In genomic region chr14:103385153-103385993, GRCh38 we compare ENCODE assay signal across 1 cellular context.
TF ChIP-seq lines count a peak whose summit lies in the region.

MARK3 (plus strand) TSS chr14:103385415; CDS start chr14:103386030, 615 bp downstream.

TF ChIP-seq in HepG2, 621 proteins besides CTCF, POLR2A, EP300 and RAD21 (continued from another document and continues in another):
- TF ChIP-seq THAP9 (CRISPR knock-in tag; IDR thresholded peaks at IDR 0.05; ENCODE audit: borderline replicate concordance): peak; percentile 90
- peak; percentile 34; the same call in 1 of the 2 replicates for TF ChIP-seq HOMEZ (CRISPR knock-in tag; IDR thresholded peaks at IDR 0.05; ENCODE audit: low read depth)
- TF ChIP-seq AKAP8 (CRISPR knock-in tag; IDR thresholded peaks at IDR 0.05): no peak
- TF ChIP-seq ATF4 (CRISPR knock-in tag; IDR thresholded peaks at IDR 0.05): no peak
- TF ChIP-seq ZNF562 (CRISPR knock-in tag; IDR thresholded peaks at IDR 0.05; ENCODE audit: borderline replicate concordance): no peak
- TF ChIP-seq CENPBD1 (CRISPR knock-in tag; IDR thresholded peaks at IDR 0.05; ENCODE audit: borderline replicate concordance, low read depth): no peak
- TF ChIP-seq ZNF567 (CRISPR knock-in tag; IDR thresholded peaks at IDR 0.05; ENCODE audit: borderline replicate concordance): 0 out of 2 replicates have a peak, but pooled peaks have one; percentile 65
- TF ChIP-seq HNF4A (CRISPR knock-in tag; IDR thresholded peaks at IDR 0.05): no peak; the same call in 1 of the 2 replicates
- TF ChIP-seq ZNF512 (CRISPR knock-in tag; IDR thresholded peaks at IDR 0.05): no peak
- no peak for TF ChIP-seq ZFP37 (CRISPR knock-in tag; IDR thresholded peaks at IDR 0.05; ENCODE audit: borderline replicate concordance)
- no peak for TF ChIP-seq ZNF597 (CRISPR knock-in tag; IDR thresholded peaks at IDR 0.05)
- TF ChIP-seq HMG20A (CRISPR knock-in tag; IDR thresholded peaks at IDR 0.05; ENCODE audit: borderline replicate concordance): no peak
- 0 out of 2 replicates have a peak, but pooled peaks have one; percentile 4 for TF ChIP-seq ZNF333 (CRISPR knock-in tag; IDR thresholded peaks at IDR 0.05; ENCODE audit: borderline replicate concordance)
- TF ChIP-seq AGO2 (optimal IDR thresholded peaks at IDR 0.05; ENCODE audit: low read depth, low read length): peak; percentile 86
- TF ChIP-seq ZBTB46 (CRISPR knock-in tag; IDR thresholded peaks at IDR 0.05; ENCODE audit: borderline replicate concordance): no peak
- no peak for TF ChIP-seq TP53 (CRISPR knock-in tag; conservative IDR thresholded peaks at IDR 0.05)
- TF ChIP-seq SAP130 (CRISPR knock-in tag; IDR thresholded peaks at IDR 0.05; ENCODE audit: low read depth): peak; percentile 90
- no peak for TF ChIP-seq ZNF790 (CRISPR knock-in tag; IDR thresholded peaks at IDR 0.05; ENCODE audit: borderline replicate concordance)
- TF ChIP-seq CSRNP1 (CRISPR knock-in tag; IDR thresholded peaks at IDR 0.05): peak; percentile 18; the same call in 1 of the 2 replicates
- TF ChIP-seq NR2C2 (CRISPR knock-in tag; IDR thresholded peaks at IDR 0.05; ENCODE audit: borderline replicate concordance): 0 out of 2 replicates have a peak, but pooled peaks have one; percentile 44
- TF ChIP-seq ZNF652 (CRISPR knock-in tag; IDR thresholded peaks at IDR 0.05; ENCODE audit: borderline replicate concordance, low read depth): no peak
- no peak for TF ChIP-seq SOX6 (IDR thresholded peaks at IDR 0.05)
- TF ChIP-seq SOX6 (CRISPR knock-in tag; IDR thresholded peaks at IDR 0.05): peak; percentile 42
- TF ChIP-seq FOXC1 (CRISPR knock-in tag; IDR thresholded peaks at IDR 0.05; ENCODE audit: borderline replicate concordance): 0 out of 2 replicates have a peak, but pooled peaks have one; percentile 12
- TF ChIP-seq ZC3H4 (CRISPR knock-in tag; IDR thresholded peaks at IDR 0.05; ENCODE audit: borderline replicate concordance): no peak
- 0 out of 2 replicates have a peak, but pooled peaks have one; percentile 43 for TF ChIP-seq ARID2 (CRISPR knock-in tag; IDR thresholded peaks at IDR 0.05; ENCODE audit: borderline replicate concordance)
- no peak for TF ChIP-seq LCORL (IDR thresholded peaks at IDR 0.05)
- TF ChIP-seq LCORL (CRISPR knock-in tag; IDR thresholded peaks at IDR 0.05): 0 out of 2 replicates have a peak, but pooled peaks have one; percentile 21
- TF ChIP-seq RFX1 (IDR thresholded peaks at IDR 0.05): peak; percentile 90
- no peak for TF ChIP-seq ZNF746 (CRISPR knock-in tag; IDR thresholded peaks at IDR 0.05)
- no peak for TF ChIP-seq ZZZ3 (CRISPR knock-in tag; IDR thresholded peaks at IDR 0.05; ENCODE audit: borderline replicate concordance)
- 0 out of 2 replicates have a peak, but pooled peaks have one; percentile 23 for TF ChIP-seq HNRNPL (IDR thresholded peaks at IDR 0.05; ENCODE audit: low read depth, low read length)
- no peak for TF ChIP-seq SNAPC4 (CRISPR knock-in tag; IDR thresholded peaks at IDR 0.05)
- 0 out of 2 replicates have a peak, but pooled peaks have one; percentile 46 for TF ChIP-seq ARNT2 (CRISPR knock-in tag; IDR thresholded peaks at IDR 0.05; ENCODE audit: low read depth)
- no peak for TF ChIP-seq ZNF850 (CRISPR knock-in tag; conservative IDR thresholded peaks at IDR 0.05)
